ENCODE assay signal across 8 cellular contexts in genomic region chr3:136192195-136192594, GRCh38. TPM values are rescaled to one million over a fixed set of nuclear protein-coding genes. Genes with fewer than 3 reads are reported as not detected.
DNase-seq lines count a peak whose midpoint lies in the region; ATAC-seq and TF ChIP-seq lines count a peak whose summit lies in the region.
"Not testable (repeated sequence)": the region's sequence is repeated elsewhere in the genome, so short reads cannot be mapped to it uniquely, and the experiment has no call there.

No MANE protein-coding gene starts in this region.

- not testable (repeated sequence) for H3K56ac ChIP-seq in IMR-90 (ENCODE audit: extremely low read depth, insufficient read depth, low read length)

- not testable (repeated sequence) for TF ChIP-seq EP300 in suprapubic skin (IDR thresholded peaks at IDR 0.05)

- not testable (repeated sequence) for H2AK9ac ChIP-seq in IMR-90 (replicated peaks; ENCODE audit: low read depth, low read length, poor library complexity)

- H3K14ac ChIP-seq in IMR-90 (replicated peaks; ENCODE audit: low read depth, low read length) = not testable (repeated sequence)

- H2BK20ac ChIP-seq in IMR-90 (ENCODE audit: low read depth, low read length) = not testable (repeated sequence)

- peak overlapping the region; percentile 84 to 94 (median 87) for H3K4me2 ChIP-seq in BLaER1 treated with 17β-estradiol and CSF1 and Interleukin-3, amounts not matched to agents 10 nM and 100 nM
- H3K4me2 ChIP-seq in IMR-90 (ENCODE audit: low read depth, low read length) = peak overlapping the region; percentile 52

- dilution Hi-C loops in IMR-90 (cut with HindIII; ENCODE audit: low sequenced_read_pairs, unreplicated experiment) = not testable (repeated sequence)

- peaks cover 13% of the 10 kb centered on the region for H3K36me3 Mint-ChIP-seq in T-helper 17 cell (ENCODE audit: low read depth)
- H3K36me3 Mint-ChIP-seq in activated naive CD8-positive, alpha-beta T cell treated with anti-CD3 and anti-CD28 coated beads, Interleukin-2, amount 10 ng/mL, durations not matched to agents 7 days and 5 days = peaks cover 43% of the 10 kb centered on the region
- peaks cover 0 to 10% (median 3%) of the 10 kb centered on the region in 3 donors for H3K36me3 Mint-ChIP-seq in immature natural killer cell

- H4K20me1 ChIP-seq in BLaER1 treated with 17β-estradiol and CSF1 and Interleukin-3, amounts not matched to agents 10 nM and 100 nM = peaks cover 83 to 85% (median 85%) of the 10 kb centered on the region in 11 experiments
- peaks cover 84% of the 10 kb centered on the region for H4K20me1 ChIP-seq in IMR-90 (ENCODE audit: insufficient read depth, low read length)

- H3K18ac ChIP-seq in IMR-90 (ENCODE audit: low read depth, low read length) = not testable (repeated sequence)

- not testable (repeated sequence) for H2BK5ac ChIP-seq in IMR-90 (ENCODE audit: low read depth, low read length, poor library complexity, severe bottlenecking)

- H4K8ac ChIP-seq in IMR-90 (ENCODE audit: low read depth in 2 of 2, low read length in 2 of 2) = not testable (repeated sequence)

- peaks cover 0 to 68% (median 33%) of the 10 kb centered on the region in 11 experiments; a peak in 18 of 22 replicates for H3K36me3 ChIP-seq in BLaER1 treated with 17β-estradiol and CSF1 and Interleukin-3, amounts not matched to agents 10 nM and 100 nM
- not testable (repeated sequence) for H3K36me3 ChIP-seq in IMR-90 (ENCODE audit: control insufficient read depth, insufficient read depth, low read length); endocrine pancreas (ENCODE audit: control insufficient read depth, insufficient read depth, low read length); neuron (ENCODE audit: insufficient read depth, low read length); suprapubic skin

- POLR2A ChIA-PET in IMR-90 (lab: Charles Lee; ENCODE audit: unreplicated experiment) = not testable (repeated sequence)
- POLR2A ChIA-PET in activated naive CD8-positive, alpha-beta T cell treated with anti-CD3 and anti-CD28 coated beads, Interleukin-2, amount 10 ng/mL, durations not matched to agents 7 days and 5 days (lab: Charles Lee) = interaction anchor here (1.3 kb wide), 1 partner anchor 10 kb away, joined by 3 read pairs; no protein-coding TSS in a partner anchor

- not testable (repeated sequence) for H4K91ac ChIP-seq in IMR-90 (ENCODE audit: insufficient read depth, low read depth, low read length)

- H3K4me1 Mint-ChIP-seq in T-helper 17 cell (peaks cover 56% of the 10 kb centered on the region), immature natural killer cell (peaks cover 82 to 83% of the 10 kb centered on the region in 2 donors)
- peaks cover 42% of the 10 kb centered on the region for H3K4me1 Mint-ChIP-seq in activated naive CD8-positive, alpha-beta T cell treated with anti-CD3 and anti-CD28 coated beads, Interleukin-2, amount 10 ng/mL, durations not matched to agents 7 days and 5 days

- H3K27ac Mint-ChIP-seq in T-helper 17 cell (peak overlapping the region; percentile 99), immature natural killer cell (peak overlapping the region; percentile 84 to 100 (median 100))
- H3K27ac Mint-ChIP-seq in activated naive CD8-positive, alpha-beta T cell treated with anti-CD3 and anti-CD28 coated beads, Interleukin-2, amount 10 ng/mL, durations not matched to agents 7 days and 5 days = peak overlapping the region; percentile 95

- H3K9me3 ChIP-seq in BLaER1 treated with 17β-estradiol and CSF1 and Interleukin-3, amounts not matched to agents 10 nM and 100 nM (replicated peaks in 1 of 11) = peaks cover 0 to 33% (median 25%) of the 10 kb centered on the region in 11 experiments; a peak in 14 of 22 replicates
- not testable (repeated sequence) for H3K9me3 ChIP-seq in IMR-90 (ENCODE audit: control insufficient read depth, insufficient read depth, low read length); T-helper 17 cell (ENCODE audit: control insufficient read depth, low read length, poor library complexity, severe bottlenecking); endocrine pancreas (ENCODE audit: control insufficient read depth, low read length); neuron (ENCODE audit: low read length); suprapubic skin

- not testable (repeated sequence) for H3K9me3 Mint-ChIP-seq in activated naive CD8-positive, alpha-beta T cell treated with anti-CD3 and anti-CD28 coated beads, Interleukin-2, amount 10 ng/mL, durations not matched to agents 7 days and 5 days; immature natural killer cell

- not testable (repeated sequence) for TF ChIP-seq RAD21 in IMR-90 (IDR thresholded peaks at IDR 0.05; ENCODE audit: low read length)

- H2AK5ac ChIP-seq in IMR-90 (ENCODE audit: low read depth, low read length) = not testable (repeated sequence)

- peak overlapping the region; percentile 98 to 100 (median 100) for H3K9ac ChIP-seq in BLaER1 treated with 17β-estradiol and CSF1 and Interleukin-3, amounts not matched to agents 10 nM and 100 nM
- H3K9ac ChIP-seq in IMR-90 (ENCODE audit: low read depth, low read length); endocrine pancreas (ENCODE audit: control insufficient read depth, insufficient read depth, low read length): not testable (repeated sequence)

- in situ Hi-C loops in IMR-90 (cut with MboI; ENCODE audit: low sequenced_read_pairs) = not testable (repeated sequence)

- peaks cover 16% of the 10 kb centered on the region for H3K9me1 ChIP-seq in IMR-90 (ENCODE audit: insufficient read depth, low read length)

- H3K4me3 Mint-ChIP-seq in T-helper 17 cell (peak overlapping the region; percentile 98), immature natural killer cell (peak overlapping the region; percentile 95 to 99 (median 97))
- peak overlapping the region; percentile 97 for H3K4me3 Mint-ChIP-seq in activated naive CD8-positive, alpha-beta T cell treated with anti-CD3 and anti-CD28 coated beads, Interleukin-2, amount 10 ng/mL, durations not matched to agents 7 days and 5 days

- H3K23ac ChIP-seq in IMR-90 (ENCODE audit: low read depth, low read length) = not testable (repeated sequence)

- H2AFZ ChIP-seq in IMR-90 (replicated peaks; ENCODE audit: low read length, poor library complexity); neuron (ENCODE audit: low read depth, low read length): not testable (repeated sequence)

- not testable (repeated sequence) for H3K4ac ChIP-seq in IMR-90 (ENCODE audit: low read depth, low read length)

- CTCF ChIA-PET in IMR-90 (lab: Yijun Ruan, JAX) = not testable (repeated sequence)

- H3K27me3 ChIP-seq in BLaER1 treated with 17β-estradiol and CSF1 and Interleukin-3, amounts not matched to agents 10 nM and 100 nM; IMR-90 (ENCODE audit: control insufficient read depth, insufficient read depth, low read length); endocrine pancreas (ENCODE audit: control insufficient read depth, insufficient read depth, low read length); neuron (ENCODE audit: insufficient read depth, low read length); suprapubic skin: not testable (repeated sequence)

- BruUV-seq in IMR-90 (replicated peaks; lab: Mats Ljungman, UMichigan) = not testable (repeated sequence)

- peaks cover 22 to 56% (median 36%) of the 10 kb centered on the region in 10 experiments for H3K4me1 ChIP-seq in BLaER1 treated with 17β-estradiol and CSF1 and Interleukin-3, amounts not matched to agents 10 nM and 100 nM
- not testable (repeated sequence) for H3K4me1 ChIP-seq in IMR-90 (ENCODE audit: control insufficient read depth, insufficient read depth, low read length); endocrine pancreas (ENCODE audit: control insufficient read depth, insufficient read depth, low read length)
- H3K4me1 ChIP-seq in neuron (ENCODE audit: insufficient read depth, low read length) = peaks cover 12% of the 10 kb centered on the region
- H3K4me1 ChIP-seq in suprapubic skin = peaks cover 64% of the 10 kb centered on the region

- not testable (repeated sequence) for ATAC-seq in IMR-90 (ENCODE audit: low read depth); T-helper 17 cell; activated naive CD8-positive, alpha-beta T cell treated with anti-CD3 and anti-CD28 coated beads, Interleukin-2, amount 10 ng/mL, durations not matched to agents 7 days and 5 days (ENCODE audit: low read depth)

- H3K27me3 Mint-ChIP-seq in T-helper 17 cell; activated naive CD8-positive, alpha-beta T cell treated with anti-CD3 and anti-CD28 coated beads, Interleukin-2, amount 10 ng/mL, durations not matched to agents 7 days and 5 days: not testable (repeated sequence)
- H3K27me3 Mint-ChIP-seq in immature natural killer cell (ENCODE audit: low read depth in 3 of 3) = peaks cover 29 to 40% (median 37%) of the 10 kb centered on the region in 3 donors

- not testable (repeated sequence) for H2BK15ac ChIP-seq in IMR-90 (ENCODE audit: low read depth, low read length)

- WGBS in IMR-90 (ENCODE audit: extremely low coverage in 2 of 2, insufficient read length in 1 of 2), 2 experiments = 70% methylated on average over 2 of the region's 6 CpGs; no CpG with 5 or more reads in 1 of the 2 experiments
- WGBS in suprapubic skin = 18% methylated on average over 6 of the region's 6 CpGs

- TF ChIP-seq POLR2A in IMR-90 (IDR thresholded peaks at IDR 0.05; ENCODE audit: low read depth, low read length); suprapubic skin (IDR thresholded peaks at IDR 0.05): not testable (repeated sequence)

- H3K4me3 ChIP-seq in BLaER1 treated with 17β-estradiol and CSF1 and Interleukin-3, amounts not matched to agents 10 nM and 100 nM = peak overlapping the region; percentile 81 to 99 (median 88)
- 0 out of 2 replicates have a peak overlapping the region, but pooled peaks have one; percentile 2 for H3K4me3 ChIP-seq in IMR-90 (ENCODE audit: insufficient read depth, low read depth, low read length)
- H3K4me3 ChIP-seq in endocrine pancreas (ENCODE audit: control insufficient read depth, insufficient read depth, low read length) = peak overlapping the region; percentile 95
- H3K4me3 ChIP-seq in neuron (ENCODE audit: low read length) = peak overlapping the region; percentile 65
- H3K4me3 ChIP-seq in suprapubic skin = peak overlapping the region; percentile 71

- intact Hi-C loops in IMR-90 (cut with micrococcal nuclease) = not testable (repeated sequence)

- not testable (repeated sequence) for TF ChIP-seq CTCF in IMR-90 (conservative IDR thresholded peaks at IDR 0.05; ENCODE audit: low read depth, low read length); suprapubic skin (IDR thresholded peaks at IDR 0.05)

- H4K5ac ChIP-seq in IMR-90 (ENCODE audit: low read depth, low read length) = not testable (repeated sequence)

- DNase-seq in IMR-90; T-helper 17 cell; activated naive CD8-positive, alpha-beta T cell treated with anti-CD3 and anti-CD28 coated beads, Interleukin-2, amount 10 ng/mL, durations not matched to agents 7 days and 5 days; immature natural killer cell; suprapubic skin (ENCODE audit: low spot score in 2 of 2): not testable (repeated sequence)

- H3K79me1 ChIP-seq in IMR-90 (ENCODE audit: low read depth in 1 of 2, low read length in 2 of 2) = peaks cover 0 to 15% of the 10 kb centered on the region in 2 experiments; a peak in 1 of 4 replicates

- H3K27ac ChIP-seq in BLaER1 treated with 17β-estradiol and CSF1 and Interleukin-3, amounts not matched to agents 10 nM and 100 nM = peak overlapping the region in 7 of 11 experiments; percentile 4 to 100 (median 100); a peak in 7 of 22 replicates
- not testable (repeated sequence) for H3K27ac ChIP-seq in IMR-90 (ENCODE audit: insufficient read depth, low read length); suprapubic skin

- not testable (repeated sequence) for H2BK120ac ChIP-seq in IMR-90 (ENCODE audit: low read depth, low read length)

RNA-seq across cellular contexts. Expression of gene MSL2, which starts 3.9 kb away (rescaled TPM):
- total RNA-seq in IMR-90 (2012; rRNA removed) (13.6 and 20.8 TPM in 2 replicates), T-helper 17 cell (100 to 1,000 TPM in 1 of 2 donors, 10 to 100 TPM in 1; 95.6 to 135 TPM), suprapubic skin (10 to 100 TPM; 25.4 to 71.1 (median 44.0) TPM)
- polyA plus RNA-seq in IMR-90 (2012; rRNA removed) (4.0 and 7.1 TPM in 2 replicates), immature natural killer cell (10 to 100 TPM; 25.9 to 39.0 (median 33.0) TPM)
- 1.2 and 2.3 TPM in 2 replicates for polyA plus RNA-seq in IMR-90 (2012; cell fraction: cytosol; rRNA removed)
- 0.79 and 3.5 TPM in 2 replicates for polyA plus RNA-seq in IMR-90 (2012; cell fraction: nucleus; rRNA removed; ENCODE audit: low replicate concordance)
- 10 to 100 TPM; 71.4 to 71.5 TPM for total RNA-seq in activated naive CD8-positive, alpha-beta T cell treated with anti-CD3 and anti-CD28 coated beads, Interleukin-2, amount 10 ng/mL, durations not matched to agents 7 days and 5 days

RNA-seq across cellular contexts. Expression of gene PCCB, which starts 57.9 kb away (rescaled TPM):
- 63.6 and 76.2 TPM in 2 replicates for total RNA-seq in IMR-90 (2012; rRNA removed)
- 37.3 and 40.5 TPM in 2 replicates for polyA plus RNA-seq in IMR-90 (2012; rRNA removed)
- 26.1 and 27.1 TPM in 2 replicates for polyA plus RNA-seq in IMR-90 (2012; cell fraction: cytosol; rRNA removed)
- polyA plus RNA-seq in IMR-90 (2012; cell fraction: nucleus; rRNA removed; ENCODE audit: low replicate concordance) = 15.2 and 19.3 TPM in 2 replicates
- total RNA-seq in T-helper 17 cell = 10 to 100 TPM; 13.0 to 13.3 TPM
- 10 to 100 TPM; 23.9 to 25.2 TPM for total RNA-seq in activated naive CD8-positive, alpha-beta T cell treated with anti-CD3 and anti-CD28 coated beads, Interleukin-2, amount 10 ng/mL, durations not matched to agents 7 days and 5 days
- polyA plus RNA-seq in immature natural killer cell = 10 to 100 TPM; 41.8 to 73.3 (median 61.5) TPM
- 10 to 100 TPM; 23.0 to 34.7 (median 28.6) TPM for total RNA-seq in suprapubic skin

Comparison
In these comparisons a context has a peak if more than half of its experiments do, and no peak if none do; other contexts are left out.
1. H3K4me3 ChIP-seq: peak in every context shown above with its lines; median percentile 95 in endocrine pancreas; 88 in BLaER1 treated with 17β-estradiol and CSF1 and Interleukin-3, amounts not matched to agents 10 nM and 100 nM; 71 in suprapubic skin; 65 in neuron; 2 in IMR-90.